Comparison of ENCODE assay signal across 10 cellular contexts in genomic region chr10:71998840-71999194, GRCh38. TPM values are rescaled to one million over a fixed set of nuclear protein-coding genes. Genes with fewer than 3 reads are reported as not detected.
DNase-seq lines count a peak whose midpoint lies in the region; ATAC-seq and TF ChIP-seq lines count a peak whose summit lies in the region.
"Had no signal": no experiment of that assay in that cellular context is flagged by ENCODE, and none has a peak within 500 bp of the region (broad histone marks: within the 10 kb centered on the region; RNA-seq: fewer than 3 reads in every experiment).

No MANE protein-coding gene starts in this region.

- H2AK9ac ChIP-seq in IMR-90 (replicated peaks; ENCODE audit: low read depth, low read length, poor library complexity) = peak overlapping the region; percentile 97

- H4K91ac ChIP-seq in IMR-90 (ENCODE audit: insufficient read depth, low read depth, low read length) = peak overlapping the region; percentile 40; the same call in 1 of the 2 replicates

- TF ChIP-seq EP300 in tibial nerve (IDR thresholded peaks at IDR 0.05) = no peak

- peak overlapping the region; percentile 50 for H3K4me2 ChIP-seq in IMR-90 (ENCODE audit: low read depth, low read length)

- H2AFZ ChIP-seq in IMR-90 (replicated peaks; ENCODE audit: low read length, poor library complexity) = peak overlapping the region; percentile 85

- ATAC-seq in IMR-90 (ENCODE audit: low read depth) = peak; percentile 88
- no peak for ATAC-seq in GM18505 (IDR thresholded peaks at IDR 0.05; ENCODE audit: unreplicated experiment)
- ATAC-seq in GM18502 (IDR thresholded peaks at IDR 0.05; ENCODE audit: poor library complexity, unreplicated experiment) = no peak

- no peaks in the 10 kb centered on the region for H4K20me1 ChIP-seq in IMR-90 (ENCODE audit: insufficient read depth, low read length)

- peaks cover 28% of the 10 kb centered on the region for H3K9me1 ChIP-seq in IMR-90 (ENCODE audit: insufficient read depth, low read length)

- TF ChIP-seq POLR2A in IMR-90 (IDR thresholded peaks at IDR 0.05; ENCODE audit: low read depth, low read length) (no peak), tibial nerve (IDR thresholded peaks at IDR 0.05) (no peak), GM18505 (IDR thresholded peaks at IDR 0.05; ENCODE audit: borderline replicate concordance, extremely low read depth, insufficient read depth, insufficient read length) (no peak)

- H3K79me1 ChIP-seq in IMR-90 (ENCODE audit: low read depth in 1 of 2, low read length in 2 of 2) = peaks cover 33 to 83% of the 10 kb centered on the region in 2 experiments

- TF ChIP-seq CTCF in IMR-90 (conservative IDR thresholded peaks at IDR 0.05; ENCODE audit: low read depth, low read length) = no peak
- TF ChIP-seq CTCF in liver (IDR thresholded peaks at IDR 0.05; ENCODE audit: low read depth, low read length, missing input control) = no peak
- TF ChIP-seq CTCF in tibial nerve (IDR thresholded peaks at IDR 0.05) = no peak

- no peaks in the 10 kb centered on the region for H3K9me3 ChIP-seq in IMR-90 (ENCODE audit: control insufficient read depth, insufficient read depth, low read length)
- H3K9me3 ChIP-seq in liver (ENCODE audit: control insufficient read depth in 4 of 4, low read length in 3 of 4) = no peaks in the 10 kb centered on the region
- no peaks in the 10 kb centered on the region for H3K9me3 ChIP-seq in tibial nerve

- H2BK20ac ChIP-seq in IMR-90 (ENCODE audit: low read depth, low read length) = 0 out of 2 replicates have a peak overlapping the region, but pooled peaks have one; percentile 8

- no TSS peak for BruUV-seq in IMR-90 (replicated peaks; lab: Mats Ljungman, UMichigan)

- H3K14ac ChIP-seq in IMR-90 (replicated peaks; ENCODE audit: low read depth, low read length) = peak overlapping the region; percentile 74; the same call in 1 of the 2 replicates

- H3K4ac ChIP-seq in IMR-90 (ENCODE audit: low read depth, low read length) = peak overlapping the region; percentile 88

- H3K4me3 ChIP-seq in IMR-90 (ENCODE audit: insufficient read depth, low read depth, low read length) (no peak overlapping the region), liver (ENCODE audit: low read depth in 1 of 3, low read length in 3 of 3) (no peak overlapping the region), tibial nerve (no peak overlapping the region)

- H3K23ac ChIP-seq in IMR-90 (ENCODE audit: low read depth, low read length) = peak overlapping the region; percentile 83; the same call in 1 of the 2 replicates

- H3K9ac ChIP-seq in IMR-90 (ENCODE audit: low read depth, low read length) (0 out of 2 replicates have a peak overlapping the region, but pooled peaks have one; percentile 5), liver (ENCODE audit: low read depth in 1 of 2, low read length in 2 of 2) (no peak overlapping the region)

- 0% methylated on average over 1 of the region's 5 CpGs; no CpG with 5 or more reads in 1 of the 2 experiments for WGBS in IMR-90 (ENCODE audit: extremely low coverage in 2 of 2, insufficient read length in 1 of 2), 2 experiments
- WGBS in liver = 60% methylated on average over 5 of the region's 5 CpGs
- 14 to 37% methylated on average over 5 of the region's 5 CpGs for WGBS in tibial nerve, 2 donors

- peak overlapping the region; percentile 46; the same call in 1 of the 2 replicates for H2AK5ac ChIP-seq in IMR-90 (ENCODE audit: low read depth, low read length)

- in situ Hi-C loops in IMR-90 (cut with MboI; ENCODE audit: low sequenced_read_pairs) = no loop called here

- CTCF ChIA-PET in IMR-90 (lab: Yijun Ruan, JAX) = no interaction called here

- peak overlapping the region; percentile 36 to 57; a peak in 3 of 4 replicates for H4K8ac ChIP-seq in IMR-90 (ENCODE audit: low read depth in 2 of 2, low read length in 2 of 2)

- dilution Hi-C loops in IMR-90 (cut with HindIII; ENCODE audit: low sequenced_read_pairs, unreplicated experiment) = no loop called here

- POLR2A ChIA-PET in IMR-90 (lab: Charles Lee; ENCODE audit: unreplicated experiment) = interaction anchor here (1.0 kb wide), 1 partner anchor 10 kb away, joined by 4 read pairs; no protein-coding TSS in a partner anchor

- H2BK120ac ChIP-seq in IMR-90 (ENCODE audit: low read depth, low read length) = peak overlapping the region; percentile 80

- H3K18ac ChIP-seq in IMR-90 (ENCODE audit: low read depth, low read length) = peak overlapping the region; percentile 40; the same call in 1 of the 2 replicates

- intact Hi-C loops in IMR-90 (cut with micrococcal nuclease) = no loop called here

- H3K36me3 ChIP-seq in IMR-90 (ENCODE audit: control insufficient read depth, insufficient read depth, low read length) (no peaks in the 10 kb centered on the region), liver (ENCODE audit: control insufficient read depth in 4 of 4, insufficient read depth in 3 of 4, low read depth in 1 of 4, low read length in 3 of 4) (no peaks in the 10 kb centered on the region), tibial nerve (no peaks in the 10 kb centered on the region)

- H4K5ac ChIP-seq in IMR-90 (ENCODE audit: low read depth, low read length) = no peak overlapping the region; the same call in 1 of the 2 replicates

- H3K27me3 ChIP-seq in IMR-90 (ENCODE audit: control insufficient read depth, insufficient read depth, low read length) = no peaks in the 10 kb centered on the region
- no peaks in the 10 kb centered on the region for H3K27me3 ChIP-seq in liver (ENCODE audit: control insufficient read depth in 4 of 4, insufficient read depth in 4 of 4, low read length in 3 of 4)
- no peaks in the 10 kb centered on the region for H3K27me3 ChIP-seq in tibial nerve

- no peak overlapping the region for H3K56ac ChIP-seq in IMR-90 (ENCODE audit: extremely low read depth, insufficient read depth, low read length)

- no peak for TF ChIP-seq RAD21 in IMR-90 (IDR thresholded peaks at IDR 0.05; ENCODE audit: low read length)
- no peak for TF ChIP-seq RAD21 in liver (IDR thresholded peaks at IDR 0.05)

- peak overlapping the region; percentile 55 for H2BK5ac ChIP-seq in IMR-90 (ENCODE audit: low read depth, low read length, poor library complexity, severe bottlenecking)

- H3K4me1 ChIP-seq in IMR-90 (ENCODE audit: control insufficient read depth, insufficient read depth, low read length) (peaks cover 36% of the 10 kb centered on the region), liver (ENCODE audit: control insufficient read depth in 4 of 4, insufficient read depth in 4 of 4, low read length in 3 of 4) (no peaks in the 10 kb centered on the region), tibial nerve (peaks cover 0 to 93% (median 61%) of the 10 kb centered on the region in 4 donors)

- DNase-seq in IMR-90 = peak; percentile 75
- DNase-seq in tibial nerve (ENCODE audit: low spot score in 2 of 2) = no peak
- DNase-seq in NK-92 treated with Interleukin-12 subunit alpha and Interleukin-12 subunit beta, amount 100 ng/mL, for 24 hours (lab: John Stamatoyannopoulos, UW) = no peak
- DNase-seq in D341Med (ENCODE audit: low spot score) = no peak
- DNase-seq: activated naive CD4-positive, alpha-beta T cell treated with anti-CD3 and anti-CD28 coated beads, Interleukin-2, amount 50 U/mL, for 16 hours; NCI-H510A treated with DMSO at 0.1 percent for 48 hours had no signal

- H3K27ac ChIP-seq in IMR-90 (ENCODE audit: insufficient read depth, low read length) = peak overlapping the region; percentile 80
- H3K27ac ChIP-seq in cingulate gyrus (ENCODE audit: low read depth, low read length) = peak overlapping the region; percentile 97
- H3K27ac ChIP-seq in liver (ENCODE audit: low read depth in 1 of 2, low read length in 2 of 2) = peak overlapping the region; percentile 21 to 54
- H3K27ac ChIP-seq in tibial nerve = peak overlapping the region; percentile 39 to 80 (median 72)

- no peak overlapping the region; the same call in 1 of the 3 replicates for H2BK15ac ChIP-seq in IMR-90 (ENCODE audit: low read depth, low read length)

TF ChIP-seq in IMR-90, 13 proteins besides CTCF, POLR2A, EP300 and RAD21:
- peak; percentile 20; the same call in 1 of the 2 replicates for TF ChIP-seq MAZ (IDR thresholded peaks at IDR 0.05; ENCODE audit: borderline replicate concordance, low read depth, low read length)
- no peak for TF ChIP-seq CEBPB (IDR thresholded peaks at IDR 0.05; ENCODE audit: low read depth, low read length)
- TF ChIP-seq FOS (IDR thresholded peaks at IDR 0.05; ENCODE audit: low read depth, low read length) = peak; percentile 29
- no peak for TF ChIP-seq CHD1 (IDR thresholded peaks at IDR 0.05; ENCODE audit: low read depth, low read length)

TF ChIP-seq in liver, 16 proteins besides CTCF, POLR2A, EP300 and RAD21 (continues in another document):
- no peak for TF ChIP-seq TAF1 (conservative IDR thresholded peaks at IDR 0.05)
- no peak for TF ChIP-seq JUND (IDR thresholded peaks at IDR 0.05)
- no peak for TF ChIP-seq ZBTB33 (IDR thresholded peaks at IDR 0.05)

RNA-seq across cellular contexts. Expression of gene CHST3, which starts 34.6 kb away (rescaled TPM):
- 9.0 and 10.6 TPM in 2 replicates for total RNA-seq in IMR-90 (2012; rRNA removed)
- 8.6 and 9.1 TPM in 2 replicates for polyA plus RNA-seq in IMR-90 (2012; rRNA removed)
- polyA plus RNA-seq in IMR-90 (2012; cell fraction: cytosol; rRNA removed) = 5.5 and 6.1 TPM in 2 replicates
- polyA plus RNA-seq in IMR-90 (2012; cell fraction: nucleus; rRNA removed; ENCODE audit: low replicate concordance) = 5.5 and 7.2 TPM in 2 replicates
- 1 to 10 TPM; 1.1 to 4.3 TPM for total RNA-seq in liver
- polyA plus RNA-seq in liver = 1 to 10 TPM in 1 of 2 donors, under 1 TPM in 1; 0.29 to 1.9 TPM
- total RNA-seq in tibial nerve = 10 to 100 TPM; 41.2 to 56.4 (median 47.4) TPM

Comparison
In these comparisons a context has a peak if more than half of its experiments do, and no peak if none do; other contexts are left out.
1. H3K27ac ChIP-seq: peak in every context shown above with its lines; median percentile 97 in cingulate gyrus; 80 in IMR-90; 72 in tibial nerve; 38 in liver.